8 cellular contexts compared by ENCODE assay signal in genomic region chr6:151494235-151494950, GRCh38. TPM values are rescaled to one million over a fixed set of nuclear protein-coding genes. Genes with fewer than 3 reads are reported as not detected.
DNase-seq lines count a peak whose midpoint lies in the region; ATAC-seq and TF ChIP-seq lines count a peak whose summit lies in the region.

No MANE protein-coding gene starts in this region.

- no peaks in the 10 kb centered on the region for H3K9me3 Mint-ChIP-seq in CD8-positive, alpha-beta T cell
- no peaks in the 10 kb centered on the region for H3K9me3 Mint-ChIP-seq in nephron progenitor cell

- peaks cover 43% of the 10 kb centered on the region for H3K27me3 Mint-ChIP-seq in CD8-positive, alpha-beta T cell (ENCODE audit: low read depth)
- H3K27me3 Mint-ChIP-seq in nephron progenitor cell (ENCODE audit: low read depth, poor library complexity): peaks cover 51% of the 10 kb centered on the region

- H3K4me1 Mint-ChIP-seq in CD8-positive, alpha-beta T cell (ENCODE audit: low read depth): peaks cover 14% of the 10 kb centered on the region
- peaks cover 5% of the 10 kb centered on the region for H3K4me1 Mint-ChIP-seq in nephron progenitor cell

- CTCF ChIA-PET in CD8-positive, alpha-beta T cell (lab: Charles Lee): no interaction called here

- TF ChIP-seq CTCF in CD8-positive, alpha-beta T cell (IDR thresholded peaks at IDR 0.05): no peak
- TF ChIP-seq CTCF in foreskin fibroblast (IDR thresholded peaks at IDR 0.05; ENCODE audit: low read depth, low read length) (no peak), nephron progenitor cell (IDR thresholded peaks at IDR 0.05) (no peak)

- no peaks in the 10 kb centered on the region for H3K9me3 ChIP-seq in CD8-positive, alpha-beta T cell (ENCODE audit: low read length)
- H3K9me3 ChIP-seq in HUES48 (ENCODE audit: control insufficient read depth, insufficient read depth, low read length): no peaks in the 10 kb centered on the region

- DNase-seq in CD8-positive, alpha-beta T cell: no peak
- DNase-seq in activated T-cell treated with anti-CD3 and anti-CD28 coated beads, Interleukin-2, amount 50 U/mL, for 48 hours: peak; percentile 34 to 35
- DNase-seq in foreskin fibroblast (peak; percentile 34 to 61), nephron progenitor cell (no peak), NCI-H1694 treated with DMSO at 0.1 percent for 48 hours (lab: John Stamatoyannopoulos, UW) (no peak)

- peak overlapping the region; percentile 64 for H3K4me3 Mint-ChIP-seq in CD8-positive, alpha-beta T cell
- H3K4me3 Mint-ChIP-seq in nephron progenitor cell: peak overlapping the region; percentile 84

- ATAC-seq in CD8-positive, alpha-beta T cell: no peak
- ATAC-seq in HG03521 (IDR thresholded peaks at IDR 0.05; ENCODE audit: unreplicated experiment): no peak
- no peak for ATAC-seq in GM18861 (IDR thresholded peaks at IDR 0.05; ENCODE audit: unreplicated experiment)

- H3K4me3 ChIP-seq in CD8-positive, alpha-beta T cell (ENCODE audit: low read depth, low read length): peak overlapping the region; percentile 27
- H3K4me3 ChIP-seq in HUES48 (ENCODE audit: low read depth, low read length) (peak overlapping the region; percentile 63), foreskin fibroblast (ENCODE audit: low read depth in 1 of 2, low read length in 2 of 2) (peak overlapping the region; percentile 60 to 70)

- no peak overlapping the region for H3K9ac ChIP-seq in HUES48 (ENCODE audit: low read depth, low read length)

- no peaks in the 10 kb centered on the region for H3K36me3 ChIP-seq in CD8-positive, alpha-beta T cell (ENCODE audit: insufficient read depth, low read length)
- H3K36me3 ChIP-seq in HUES48 (ENCODE audit: control insufficient read depth, insufficient read depth, low read length): no peaks in the 10 kb centered on the region

- peaks cover 12% of the 10 kb centered on the region for H3K4me1 ChIP-seq in CD8-positive, alpha-beta T cell (ENCODE audit: insufficient read depth, low read length)
- H3K4me1 ChIP-seq in HUES48 (ENCODE audit: control insufficient read depth, insufficient read depth, low read length): peaks cover 13% of the 10 kb centered on the region

- intact Hi-C loops in CD8-positive, alpha-beta T cell (cut with DNase I, micrococcal nuclease): no loop called here

- H3K27ac ChIP-seq in CD8-positive, alpha-beta T cell (ENCODE audit: low read depth, low read length): no peak overlapping the region
- no peak overlapping the region for H3K27ac ChIP-seq in HUES48 (ENCODE audit: low read depth, low read length)

- peaks cover 9% of the 10 kb centered on the region for H3K27me3 ChIP-seq in CD8-positive, alpha-beta T cell (ENCODE audit: insufficient read depth, low read length)
- peaks cover 38% of the 10 kb centered on the region for H3K27me3 ChIP-seq in HUES48 (ENCODE audit: control insufficient read depth, insufficient read depth, low read length)

- POLR2A ChIA-PET in CD8-positive, alpha-beta T cell (lab: Charles Lee): no interaction called here

- H3K27ac Mint-ChIP-seq in CD8-positive, alpha-beta T cell: no peak overlapping the region
- H3K27ac Mint-ChIP-seq in nephron progenitor cell: no peak overlapping the region

- no peaks in the 10 kb centered on the region for H3K36me3 Mint-ChIP-seq in CD8-positive, alpha-beta T cell
- H3K36me3 Mint-ChIP-seq in nephron progenitor cell (ENCODE audit: low read depth): no peaks in the 10 kb centered on the region

RNA-seq across cellular contexts. Expression of gene CCDC170, which starts 0.6 kb away (rescaled TPM):
- total RNA-seq in CD8-positive, alpha-beta T cell: not detected

RNA-seq across cellular contexts. Expression of gene RMND1, which starts 42.5 kb away (rescaled TPM):
- 1 to 10 TPM; 5.8 to 6.3 TPM for total RNA-seq in CD8-positive, alpha-beta T cell

Comparison
In these comparisons a context has a peak if more than half of its experiments do, and no peak if none do; other contexts are left out.
1. DNase-seq: peak in activated T-cell treated with anti-CD3 and anti-CD28 coated beads, Interleukin-2, amount 50 U/mL, for 48 hours (2 of 2) and foreskin fibroblast (2 of 2); none in CD8-positive, alpha-beta T cell (0 of 7), nephron progenitor cell (single experiment) and NCI-H1694 treated with DMSO at 0.1 percent for 48 hours (single experiment).
2. Peak in every context shown above with its lines, with median percentiles within 50 percentile points of each other: H3K4me3 ChIP-seq.